22 cellular contexts compared by ENCODE assay signal in the genomic region with DNA sequence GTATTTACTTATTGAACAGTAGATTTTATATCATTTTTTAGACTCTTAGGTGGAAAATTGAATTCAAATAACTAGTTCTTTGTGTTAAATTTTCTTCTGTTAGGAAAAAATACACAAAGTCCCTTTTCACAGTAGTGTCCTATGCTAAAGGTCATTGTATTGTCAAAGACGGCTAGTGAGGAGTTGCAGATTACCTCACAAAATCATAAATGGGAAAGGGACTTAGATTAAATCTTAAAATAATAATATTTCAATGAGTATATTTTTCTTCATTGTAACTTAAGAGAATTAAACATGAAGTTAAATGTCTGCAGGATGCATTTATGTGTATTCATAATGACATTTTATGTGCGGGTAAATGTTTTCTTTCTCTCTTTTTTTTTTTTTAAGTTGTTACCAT. TPM values are rescaled to one million over a fixed set of nuclear protein-coding genes. Genes with fewer than 3 reads are reported as not detected.
DNase-seq lines count a peak whose midpoint lies in the region; ATAC-seq, FAIRE-seq and TF ChIP-seq lines count a peak whose summit lies in the region.
"Had no signal": no experiment of that assay in that cellular context is flagged by ENCODE, and none has a peak within 500 bp of the region (broad histone marks: within the 10 kb centered on the region; RNA-seq: fewer than 3 reads in every experiment).

No MANE protein-coding gene starts in this region.

- no peak for ATAC-seq in HepG2
- no peak for ATAC-seq in right lobe of liver
- no peak for ATAC-seq in SK-N-SH treated with all-trans-retinoic acid at 6 μM for 48 hours

- no peak overlapping the region for H3K27ac Mint-ChIP-seq in CD14-positive monocyte
- H3K27ac Mint-ChIP-seq: B cell; CD4-positive, alpha-beta T cell; CD8-positive, alpha-beta memory T cell had no signal

- H3K4me1 ChIP-seq in HepG2 (ENCODE audit: insufficient read depth, low read length) (peaks cover 23% of the 10 kb centered on the region), right lobe of liver (peaks cover 0 to 4% (median 0%) of the 10 kb centered on the region in 4 donors)
- H3K4me1 ChIP-seq: BLaER1, HAP-1 had no signal

- TF ChIP-seq EP300 in HepG2 (IDR thresholded peaks at IDR 0.05; ENCODE audit: low read depth in 2 of 2, low read length in 2 of 2) = no peak
- no peak for TF ChIP-seq EP300 in HepG2 (CRISPR knock-in tag; IDR thresholded peaks at IDR 0.05; ENCODE audit: borderline replicate concordance)

- H3K4me3 ChIP-seq in HepG2 (replicated peaks in 1 of 3; ENCODE audit: insufficient read depth in 1 of 3, low read depth in 2 of 3, low read length in 3 of 3) (no peak overlapping the region), right lobe of liver (no peak overlapping the region)
- H3K4me3 ChIP-seq: BLaER1, HAP-1 had no signal

- H3K4me1 Mint-ChIP-seq in CD14-positive monocyte = peaks cover 5% of the 10 kb centered on the region
- H3K4me1 Mint-ChIP-seq: CD8-positive, alpha-beta memory T cell had no signal

- no peak overlapping the region for H3K4me3 Mint-ChIP-seq in CD14-positive monocyte
- H3K4me3 Mint-ChIP-seq: B cell; CD4-positive, alpha-beta T cell; CD8-positive, alpha-beta memory T cell had no signal

- TF ChIP-seq RAD21 in HepG2 (CRISPR knock-in tag; IDR thresholded peaks at IDR 0.05) = no peak

- no peak overlapping the region for H3K9ac ChIP-seq in HepG2 (ENCODE audit: insufficient read depth, low read depth, low read length)
- H3K9ac ChIP-seq: BLaER1 had no signal

- FAIRE-seq in HepG2 (lab: Jason Lieb, UNC) (no peak), D721Med (lab: Jason Lieb, UNC) (no peak)
- FAIRE-seq: A204.1, GM12892, H54 had no signal

- POLR2A ChIA-PET in HepG2 (lab: Yijun Ruan, JAX) = no interaction called here

- peaks cover 7 to 9% of the 10 kb centered on the region in 2 donors for H3K36me3 Mint-ChIP-seq in CD14-positive monocyte

- intact Hi-C loops in HepG2 (cut with micrococcal nuclease; ENCODE audit: unreplicated experiment) = loop anchor here (5.0 to 10.0 kb wide), 2 partner anchors 358 to 606 kb away; no protein-coding TSS in a partner anchor
- intact Hi-C loops in right lobe of liver (cut with DNase I) = no loop called here
- intact Hi-C loops in CD14-positive monocyte (cut with micrococcal nuclease) = no loop called here

- BruUV-seq in HepG2 (replicated peaks; lab: Mats Ljungman, UMichigan) = no TSS peak

- TF ChIP-seq POLR2A in HepG2 (IDR thresholded peaks at IDR 0.05; ENCODE audit: insufficient read depth in 1 of 2, low read depth in 2 of 2, low read length in 2 of 2) (no peak), right lobe of liver (IDR thresholded peaks at IDR 0.05) (no peak)

- WGBS in HepG2 (ENCODE audit: low lambda C conversion rate) = 68% methylated on average over 2 of the region's 2 CpGs
- WGBS in right lobe of liver (ENCODE audit: insufficient coverage, low coverage, low lambda C conversion rate, missing lambda C conversion rate) = 68% methylated on average over 2 of the region's 2 CpGs

- TF ChIP-seq CTCF in HepG2 (CRISPR knock-in tag; IDR thresholded peaks at IDR 0.05) (no peak), right lobe of liver (IDR thresholded peaks at IDR 0.05) (no peak), D721Med (IDR thresholded peaks at IDR 0.05; ENCODE audit: insufficient read depth, missing control alignments) (no peak), CD14-positive monocyte (IDR thresholded peaks at IDR 0.05) (no peak)

- peaks cover 3% of the 10 kb centered on the region for H3K79me2 ChIP-seq in HepG2 (ENCODE audit: insufficient read depth, low read length)

- H3K27me3 ChIP-seq in HepG2 (ENCODE audit: control insufficient read depth in 1 of 2, insufficient read depth in 2 of 2, low read length in 2 of 2) (no peaks in the 10 kb centered on the region), right lobe of liver (no peaks in the 10 kb centered on the region)
- H3K27me3 ChIP-seq: BLaER1 had no signal

- no peak overlapping the region for H3K4me2 ChIP-seq in HepG2 (ENCODE audit: low read depth, low read length)
- H3K4me2 ChIP-seq: BLaER1 had no signal

- H3K9me3 ChIP-seq in HepG2 (ENCODE audit: low read length) (no peaks in the 10 kb centered on the region), right lobe of liver (no peaks in the 10 kb centered on the region)
- H3K9me3 ChIP-seq: BLaER1, HAP-1 had no signal

- no peaks in the 10 kb centered on the region for H3K27me3 Mint-ChIP-seq in CD14-positive monocyte (ENCODE audit: low read depth in 3 of 3)
- H3K27me3 Mint-ChIP-seq: B cell; CD4-positive, alpha-beta T cell; CD8-positive, alpha-beta memory T cell had no signal

- H3K36me3 ChIP-seq in HepG2 (replicated peaks in 1 of 2; ENCODE audit: control insufficient read depth in 1 of 2, insufficient read depth in 2 of 2, low read length in 2 of 2) (peaks cover 0 to 5% of the 10 kb centered on the region in 2 experiments; a peak in 1 of 5 replicates), right lobe of liver (peaks cover 0 to 6% (median 3%) of the 10 kb centered on the region in 4 donors)
- H3K36me3 ChIP-seq: HAP-1 had no signal

- no peak overlapping the region for H2AFZ ChIP-seq in HepG2 (ENCODE audit: low read length)

- no peaks in the 10 kb centered on the region for H3K9me3 Mint-ChIP-seq in CD14-positive monocyte
- H3K9me3 Mint-ChIP-seq: CD4-positive, alpha-beta T cell; CD8-positive, alpha-beta memory T cell had no signal

- H4K20me1 ChIP-seq in HepG2 (ENCODE audit: insufficient read depth, low read length) = no peaks in the 10 kb centered on the region
- H4K20me1 ChIP-seq: BLaER1 had no signal

- H3K27ac ChIP-seq in HepG2 (ENCODE audit: extremely low read length, insufficient read depth, low read length) (peak overlapping the region; percentile 13), right lobe of liver (no peak overlapping the region)
- H3K27ac ChIP-seq: 22Rv1, BLaER1, C4-2B had no signal

- in situ Hi-C loops in HepG2 (cut with HindIII; ENCODE audit: extremely low pct_ligation_motif_present, low pct_unique_long_range_greater_than_20kb) = loop anchor here (10.0 kb wide), 1 partner anchor 108 kb away; no protein-coding TSS in a partner anchor
- in situ Hi-C loops in SK-MEL-5 (cut with HindIII; ENCODE audit: low pct_unique_long_range_greater_than_20kb, low sequenced_read_pairs) = no loop called here

- DNase-seq in HepG2 (ENCODE audit: low spot score) (no peak), right lobe of liver (no peak), SK-MEL-5 (ENCODE audit: low read depth, low spot score) (peak; percentile 78), Kasumi-1 (lab: John Stamatoyannopoulos, UW) (no peak), D721Med (ENCODE audit: insufficient read length, low spot score) (no peak), CD14-positive monocyte (ENCODE audit: low spot score) (no peak)
- DNase-seq: Calu3; CD4-positive, alpha-beta T cell; CD8-positive, alpha-beta memory T cell; COR-L47; DMS153; DND-41; GOT3 had no signal

- CTCF ChIA-PET in HepG2 (lab: Yijun Ruan, JAX; ENCODE audit: low intra/inter-chr PET ratio, low total read pairs) = no interaction called here

TF ChIP-seq in HepG2, 621 proteins besides CTCF, POLR2A, EP300 and RAD21:
- TF ChIP-seq ZNF234 (CRISPR knock-in tag; conservative IDR thresholded peaks at IDR 0.05) (no peak), TP53 (CRISPR knock-in tag; conservative IDR thresholded peaks at IDR 0.05) (no peak), ZNF672 (CRISPR knock-in tag; IDR thresholded peaks at IDR 0.05) (no peak), SMARCE1 (IDR thresholded peaks at IDR 0.05; ENCODE audit: borderline replicate concordance) (no peak)

TF ChIP-seq in SK-N-SH treated with all-trans-retinoic acid at 6 μM for 48 hours, 23 proteins besides CTCF, POLR2A, EP300 and RAD21:
- peak; percentile 96 for TF ChIP-seq ISL1 (CRISPR knock-in tag; IDR thresholded peaks at IDR 0.05)
- TF ChIP-seq OSR1 (CRISPR knock-in tag; IDR thresholded peaks at IDR 0.05) = no peak

RNA-seq across cellular contexts. Expression of a gene that starts 32.7 kb away (rescaled TPM):
- 29.1 and 31.6 TPM in 2 replicates for total RNA-seq in HepG2 (2016; rRNA removed; fragmentation: Illumina TruSeq; extraction: Trizol)
- 106 and 118 TPM in 2 replicates for total RNA-seq in HepG2 (2016; cell fraction: cytosol; rRNA removed; fragmentation: Illumina TruSeq; extraction: Trizol; ENCODE audit: low read depth)
- total RNA-seq in HepG2 (2016; cell fraction: insoluble cytoplasmic fraction; rRNA removed; fragmentation: Illumina TruSeq; extraction: Trizol) = 34.1 and 38.8 TPM in 2 replicates
- total RNA-seq in HepG2 (2016; cell fraction: membrane; rRNA removed; fragmentation: Illumina TruSeq; extraction: Trizol) = 39.0 and 45.7 TPM in 2 replicates
- 29.4 and 33.0 TPM in 2 replicates for total RNA-seq in HepG2 (2016; cell fraction: nucleus; rRNA removed; fragmentation: Illumina TruSeq; extraction: Trizol)
- polyA plus RNA-seq in HepG2 (2011; rRNA removed) = 15.2 and 17.0 TPM in 2 replicates
- polyA plus RNA-seq in HepG2 (2011; cell fraction: cytosol; rRNA removed) = 3.0 and 4.8 TPM in 2 replicates
- 10.8 and 11.8 TPM in 2 replicates for polyA plus RNA-seq in HepG2 (2011; cell fraction: nucleus; rRNA removed)
- polyA plus RNA-seq in HepG2 (2012) = 16.4 and 30.2 TPM in 2 replicates
- 3.7 and 3.8 TPM in 2 replicates for polyA plus RNA-seq in HepG2 (2016; cell fraction: cytosol; fragmentation: Illumina TruSeq; extraction: Trizol; ENCODE audit: low read depth)
- polyA plus RNA-seq in HepG2 (2016; cell fraction: insoluble cytoplasmic fraction; fragmentation: Illumina TruSeq; extraction: Trizol; ENCODE audit: low read depth) = 29.2 and 32.0 TPM in 2 replicates
- 6.1 and 7.5 TPM in 2 replicates for polyA plus RNA-seq in HepG2 (2016; cell fraction: membrane; fragmentation: Illumina TruSeq; extraction: Trizol; ENCODE audit: low read depth)
- polyA plus RNA-seq in HepG2 (2016; cell fraction: nucleus; fragmentation: Illumina TruSeq; extraction: Trizol; ENCODE audit: insufficient read depth, low read depth) = 29.2 and 29.7 TPM in 2 replicates
- 2.5 and 6.1 TPM in 2 replicates for polyA minus RNA-seq in HepG2 (2011; rRNA and poly(A)+ RNA removed; ENCODE audit: low replicate concordance)
- 10.2 and 17.9 TPM in 2 replicates for polyA minus RNA-seq in HepG2 (2011; cell fraction: cytosol; rRNA and poly(A)+ RNA removed)
- polyA minus RNA-seq in HepG2 (2011; cell fraction: nucleus; rRNA and poly(A)+ RNA removed) = 88.0 and 131 TPM in 2 replicates
- 10 to 100 TPM; 16.5 to 33.6 (median 22.2) TPM for total RNA-seq in right lobe of liver
- total RNA-seq in SK-MEL-5 (2014; rRNA removed; shearing (Covaris generic)) = 29.8 and 49.6 TPM in 2 replicates
- 16.4 and 17.7 TPM in 2 replicates for polyA plus RNA-seq in SK-MEL-5 (2015; cell fraction: cytosol; rRNA removed)
- polyA plus RNA-seq in SK-MEL-5 (2015; cell fraction: nucleus; rRNA removed) = 59.6 and 67.2 TPM in 2 replicates
- 10 to 100 TPM; 36.1 to 55.9 TPM for polyA plus RNA-seq in CD14-positive monocyte
